ENCODE assay signal across 9 cellular contexts in the genomic region with DNA sequence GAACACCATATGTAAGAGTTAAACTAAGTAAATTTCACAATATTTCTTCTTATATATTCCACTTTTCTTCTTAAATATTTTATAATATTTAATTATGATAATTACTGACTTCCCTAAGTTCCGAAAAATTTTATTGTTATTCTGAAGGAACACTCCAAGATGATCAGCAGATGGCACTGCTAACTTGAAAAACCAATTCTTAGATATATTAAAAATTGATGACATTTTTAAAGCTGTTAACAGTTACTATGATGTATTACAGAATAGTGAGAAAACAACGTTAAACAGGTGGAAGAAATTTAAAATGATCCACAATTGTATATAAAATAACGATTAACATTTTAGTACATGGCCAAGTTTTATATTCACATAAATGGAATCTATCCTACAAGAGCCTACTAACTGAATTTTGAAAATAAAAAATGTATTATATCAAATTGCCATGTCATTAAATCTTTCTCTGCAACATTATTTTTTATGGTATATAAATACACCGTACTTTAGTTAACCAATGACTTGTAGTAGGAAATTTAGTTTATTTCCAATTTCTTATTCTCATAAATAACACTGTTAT. TPM values are rescaled to one million over a fixed set of nuclear protein-coding genes. Genes with fewer than 3 reads are reported as not detected.
A peak's percentile ranks its signal among the peaks of the same experiment; 100 is the strongest.
DNase-seq lines count a peak whose midpoint lies in the region; ATAC-seq and TF ChIP-seq lines count a peak whose summit lies in the region.
"Had no signal": no experiment of that assay in that cellular context is flagged by ENCODE, and none has a peak within 500 bp of the region (broad histone marks: within the 10 kb centered on the region; RNA-seq: fewer than 3 reads in every experiment).

No MANE protein-coding gene starts in this region.

- H3K36me3 Mint-ChIP-seq in GM23338 (ENCODE audit: low read depth) (peaks cover 9% of the 10 kb centered on the region; the same call in 2 of the 3 replicates), immature natural killer cell (peaks cover 0 to 3% (median 0%) of the 10 kb centered on the region in 3 donors)

- TF ChIP-seq CTCF in 22Rv1 (IDR thresholded peaks at IDR 0.05) = peak; percentile 58
- TF ChIP-seq CTCF in GM23338 (conservative IDR thresholded peaks at IDR 0.05; ENCODE audit: low read depth in 2 of 2) = peak in 1 of 2 experiments; percentile 48; a peak in 2 of 4 replicates

- H3K9me3 Mint-ChIP-seq in GM23338 (peaks cover 20% of the 10 kb centered on the region; the same call in 2 of the 3 replicates), immature natural killer cell (peaks cover 3 to 23% (median 10%) of the 10 kb centered on the region in 6 donors)

- no peak overlapping the region for H3K27ac Mint-ChIP-seq in GM23338
- H3K27ac Mint-ChIP-seq in immature natural killer cell = no peak overlapping the region

- H3K27me3 Mint-ChIP-seq in GM23338 (ENCODE audit: insufficient read depth, low read depth, poor library complexity) = no peaks in the 10 kb centered on the region
- H3K27me3 Mint-ChIP-seq in immature natural killer cell (ENCODE audit: low read depth in 3 of 3) = peaks cover 0 to 2% (median 0%) of the 10 kb centered on the region in 3 donors

- H3K79me2 ChIP-seq in GM23338 (replicated peaks; ENCODE audit: insufficient read depth) = no peaks in the 10 kb centered on the region

- no peaks in the 10 kb centered on the region for H3K4me1 ChIP-seq in GM23338 (ENCODE audit: insufficient read depth)

- H3F3A ChIP-seq in GM23338 (replicated peaks; ENCODE audit: low read depth) = no peaks in the 10 kb centered on the region

- H2AFZ ChIP-seq in GM23338 = no peak overlapping the region

- no peak overlapping the region for H3K4me3 Mint-ChIP-seq in GM23338
- no peak overlapping the region for H3K4me3 Mint-ChIP-seq in immature natural killer cell

- H3K4me2 ChIP-seq in GM23338 = no peak overlapping the region

- H3K27ac ChIP-seq in 22Rv1 (no peak overlapping the region), GM23338 (ENCODE audit: low read depth) (no peak overlapping the region)

- DNase-seq in GM23338 (ENCODE audit: low spot score) (peak; percentile 11), SW480 (ENCODE audit: low spot score) (peak; percentile 37), inferior parietal cortex (ENCODE audit: extremely low spot score) (peak; percentile 64), immature natural killer cell (no peak), hypothalamus (lab: John Stamatoyannopoulos, UW) (no peak)
- DNase-seq in stimulated activated CD4-positive, alpha-beta T cell treated with anti-CD3 and anti-CD28 coated beads, Interleukin-4, amount 100 ng/mL, for 1 hour = no peak
- DNase-seq: NCI-H2107 had no signal

- no peaks in the 10 kb centered on the region for H3K36me3 ChIP-seq in GM23338 (ENCODE audit: insufficient read depth)

- no peak for ATAC-seq in GM23338
- no peak for ATAC-seq in HG02884 (IDR thresholded peaks at IDR 0.05; ENCODE audit: unreplicated experiment)

- no peaks in the 10 kb centered on the region for H3K27me3 ChIP-seq in GM23338 (ENCODE audit: insufficient read depth)

- H3K4me1 Mint-ChIP-seq in GM23338 = no peaks in the 10 kb centered on the region
- no peaks in the 10 kb centered on the region for H3K4me1 Mint-ChIP-seq in immature natural killer cell

- H3K4me3 ChIP-seq in GM23338 = no peak overlapping the region

- H4K20me1 ChIP-seq in GM23338 (replicated peaks; ENCODE audit: insufficient read depth) = no peaks in the 10 kb centered on the region

- H3K9me2 ChIP-seq in GM23338 (ENCODE audit: insufficient read depth) = no peaks in the 10 kb centered on the region

TF ChIP-seq in GM23338, 12 proteins besides CTCF, POLR2A, EP300 and RAD21 (continues in another document):
- TF ChIP-seq REST (IDR thresholded peaks at IDR 0.05; ENCODE audit: unreplicated experiment) (no peak), STAT1 (IDR thresholded peaks at IDR 0.05; ENCODE audit: unreplicated experiment) (no peak), POLR2AphosphoS5 (IDR thresholded peaks at IDR 0.05; ENCODE audit: low read depth) (no peak)
- TF ChIP-seq, protein P1, sequence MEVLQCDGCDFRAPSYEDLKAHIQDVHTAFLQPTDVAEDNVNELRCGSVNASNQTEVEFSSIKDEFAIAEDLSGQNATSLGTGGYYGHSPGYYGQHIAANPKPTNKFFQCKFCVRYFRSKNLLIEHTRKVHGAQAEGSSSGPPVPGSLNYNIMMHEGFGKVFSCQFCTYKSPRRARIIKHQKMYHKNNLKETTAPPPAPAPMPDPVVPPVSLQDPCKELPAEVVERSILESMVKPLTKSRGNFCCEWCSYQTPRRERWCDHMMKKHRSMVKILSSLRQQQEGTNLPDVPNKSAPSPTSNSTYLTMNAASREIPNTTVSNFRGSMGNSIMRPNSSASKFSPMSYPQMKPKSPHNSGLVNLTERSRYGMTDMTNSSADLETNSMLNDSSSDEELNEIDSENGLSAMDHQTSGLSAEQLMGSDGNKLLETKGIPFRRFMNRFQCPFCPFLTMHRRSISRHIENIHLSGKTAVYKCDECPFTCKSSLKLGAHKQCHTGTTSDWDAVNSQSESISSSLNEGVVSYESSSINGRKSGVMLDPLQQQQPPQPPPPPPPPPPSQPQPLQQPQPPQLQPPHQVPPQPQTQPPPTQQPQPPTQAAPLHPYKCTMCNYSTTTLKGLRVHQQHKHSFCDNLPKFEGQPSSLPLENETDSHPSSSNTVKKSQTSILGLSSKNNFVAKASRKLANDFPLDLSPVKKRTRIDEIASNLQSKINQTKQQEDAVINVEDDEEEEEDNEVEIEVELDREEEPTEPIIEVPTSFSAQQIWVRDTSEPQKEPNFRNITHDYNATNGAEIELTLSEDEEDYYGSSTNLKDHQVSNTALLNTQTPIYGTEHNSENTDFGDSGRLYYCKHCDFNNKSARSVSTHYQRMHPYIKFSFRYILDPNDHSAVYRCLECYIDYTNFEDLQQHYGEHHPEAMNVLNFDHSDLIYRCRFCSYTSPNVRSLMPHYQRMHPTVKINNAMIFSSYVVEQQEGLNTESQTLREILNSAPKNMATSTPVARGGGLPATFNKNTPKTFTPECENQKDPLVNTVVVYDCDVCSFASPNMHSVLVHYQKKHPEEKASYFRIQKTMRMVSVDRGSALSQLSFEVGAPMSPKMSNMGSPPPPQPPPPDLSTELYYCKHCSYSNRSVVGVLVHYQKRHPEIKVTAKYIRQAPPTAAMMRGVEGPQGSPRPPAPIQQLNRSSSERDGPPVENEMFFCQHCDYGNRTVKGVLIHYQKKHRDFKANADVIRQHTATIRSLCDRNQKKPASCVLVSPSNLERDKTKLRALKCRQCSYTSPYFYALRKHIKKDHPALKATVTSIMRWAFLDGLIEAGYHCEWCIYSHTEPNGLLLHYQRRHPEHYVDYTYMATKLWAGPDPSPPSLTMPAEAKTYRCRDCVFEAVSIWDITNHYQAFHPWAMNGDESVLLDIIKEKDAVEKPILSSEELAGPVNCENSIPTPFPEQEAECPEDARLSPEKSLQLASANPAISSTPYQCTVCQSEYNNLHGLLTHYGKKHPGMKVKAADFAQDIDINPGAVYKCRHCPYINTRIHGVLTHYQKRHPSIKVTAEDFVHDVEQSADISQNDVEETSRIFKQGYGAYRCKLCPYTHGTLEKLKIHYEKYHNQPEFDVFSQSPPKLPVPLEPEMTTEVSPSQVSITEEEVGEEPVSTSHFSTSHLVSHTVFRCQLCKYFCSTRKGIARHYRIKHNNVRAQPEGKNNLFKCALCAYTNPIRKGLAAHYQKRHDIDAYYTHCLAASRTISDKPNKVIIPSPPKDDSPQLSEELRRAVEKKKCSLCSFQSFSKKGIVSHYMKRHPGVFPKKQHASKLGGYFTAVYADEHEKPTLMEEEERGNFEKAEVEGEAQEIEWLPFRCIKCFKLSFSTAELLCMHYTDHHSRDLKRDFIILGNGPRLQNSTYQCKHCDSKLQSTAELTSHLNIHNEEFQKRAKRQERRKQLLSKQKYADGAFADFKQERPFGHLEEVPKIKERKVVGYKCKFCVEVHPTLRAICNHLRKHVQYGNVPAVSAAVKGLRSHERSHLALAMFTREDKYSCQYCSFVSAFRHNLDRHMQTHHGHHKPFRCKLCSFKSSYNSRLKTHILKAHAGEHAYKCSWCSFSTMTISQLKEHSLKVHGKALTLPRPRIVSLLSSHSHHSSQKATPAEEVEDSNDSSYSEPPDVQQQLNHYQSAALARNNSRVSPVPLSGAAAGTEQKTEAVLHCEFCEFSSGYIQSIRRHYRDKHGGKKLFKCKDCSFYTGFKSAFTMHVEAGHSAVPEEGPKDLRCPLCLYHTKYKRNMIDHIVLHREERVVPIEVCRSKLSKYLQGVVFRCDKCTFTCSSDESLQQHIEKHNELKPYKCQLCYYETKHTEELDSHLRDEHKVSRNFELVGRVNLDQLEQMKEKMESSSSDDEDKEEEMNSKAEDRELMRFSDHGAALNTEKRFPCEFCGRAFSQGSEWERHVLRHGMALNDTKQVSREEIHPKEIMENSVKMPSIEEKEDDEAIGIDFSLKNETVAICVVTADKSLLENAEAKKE (CRISPR knock-in tag; IDR thresholded peaks at IDR 0.05) = no peak

RNA-seq across cellular contexts. Expression of gene MUSK, which starts 30.1 kb away (rescaled TPM):
- total RNA-seq in GM23338 (2014; rRNA removed; shearing (Covaris generic)) = not detected in 2 replicates
- polyA plus RNA-seq in GM23338 (2016; fragmentation: Nextera tagmentation; extraction: Ambion mirVana) = not detected in 2 replicates
- not detected for polyA plus RNA-seq in immature natural killer cell

RNA-seq across cellular contexts. Expression of gene SVEP1, which starts 58.9 kb away (rescaled TPM):
- 0.50 and 0.63 TPM in 2 replicates for total RNA-seq in GM23338 (2014; rRNA removed; shearing (Covaris generic))
- 0.17 and 0.18 TPM in 2 replicates for polyA plus RNA-seq in GM23338 (2016; fragmentation: Nextera tagmentation; extraction: Ambion mirVana)
- under 1 TPM in 1 of 3 donors, not detected in 2; 0.03 TPM for polyA plus RNA-seq in immature natural killer cell

Comparison
In these comparisons a context has a peak if more than half of its experiments do, and no peak if none do; other contexts are left out.
1. DNase-seq: peak in GM23338 (single experiment), SW480 (single experiment) and inferior parietal cortex (single experiment); none in stimulated activated CD4-positive, alpha-beta T cell treated with anti-CD3 and anti-CD28 coated beads, Interleukin-4, amount 100 ng/mL, for 1 hour (single experiment), immature natural killer cell (0 of 3) and hypothalamus (0 of 51).